In the genomic region with DNA sequence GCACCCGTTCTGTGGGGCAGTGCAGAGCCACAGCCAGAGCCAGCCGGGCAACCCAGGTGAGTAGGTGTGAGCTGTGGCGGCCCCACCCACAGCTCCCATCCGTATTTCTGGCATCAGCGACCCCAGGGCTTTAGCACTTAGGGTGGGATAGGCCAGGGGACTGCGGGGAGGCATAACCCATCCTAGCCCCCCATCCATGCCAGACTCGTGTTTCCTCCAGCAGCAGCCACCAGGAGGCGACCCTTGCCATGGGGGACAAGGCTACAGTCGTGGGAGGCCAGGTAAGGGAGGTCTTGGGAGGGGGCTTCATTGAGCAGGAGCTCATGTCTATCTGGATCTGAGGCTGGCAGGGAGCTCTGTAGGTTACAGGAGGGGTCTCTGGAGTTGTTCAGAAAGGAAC, we compare ENCODE assay signal across 2 cellular contexts.
TF ChIP-seq lines count a peak whose summit lies in the region.

No MANE protein-coding gene starts in this region.

TF ChIP-seq in GM23338, 12 proteins besides CTCF, POLR2A, EP300 and RAD21 (continues in another document):
- TF ChIP-seq ZNF114 (CRISPR knock-in tag; IDR thresholded peaks at IDR 0.05) = no peak
- no peak for TF ChIP-seq POLR2AphosphoS5 (IDR thresholded peaks at IDR 0.05; ENCODE audit: low read depth)
- TF ChIP-seq REST (IDR thresholded peaks at IDR 0.05; ENCODE audit: unreplicated experiment) = no peak
- TF ChIP-seq EZH2phosphoT487 (IDR thresholded peaks at IDR 0.05; ENCODE audit: unreplicated experiment) = no peak
- no peak for TF ChIP-seq STAT1 (IDR thresholded peaks at IDR 0.05; ENCODE audit: unreplicated experiment)
- TF ChIP-seq EZH2 (IDR thresholded peaks at IDR 0.05; ENCODE audit: low read depth, unreplicated experiment) = no peak
- TF ChIP-seq ETS1 (IDR thresholded peaks at IDR 0.05) = no peak
- TF ChIP-seq ZNF331 (CRISPR knock-in tag; IDR thresholded peaks at IDR 0.05; ENCODE audit: low read depth) = no peak
- TF ChIP-seq JUNB (IDR thresholded peaks at IDR 0.05; ENCODE audit: unreplicated experiment) = no peak
- TF ChIP-seq CREB1 (CRISPR knock-in tag; IDR thresholded peaks at IDR 0.05; ENCODE audit: low read depth) = no peak
- no peak for TF ChIP-seq NANOG (IDR thresholded peaks at IDR 0.05; ENCODE audit: borderline replicate concordance)

TF ChIP-seq in WTC11, 78 proteins besides CTCF, POLR2A, EP300 and RAD21:
- no peak for TF ChIP-seq SMAD3 (CRISPR knock-in tag; IDR thresholded peaks at IDR 0.05; ENCODE audit: borderline replicate concordance)
- no peak for TF ChIP-seq OVOL2 (CRISPR knock-in tag; IDR thresholded peaks at IDR 0.05; ENCODE audit: borderline replicate concordance)
- TF ChIP-seq NFATC4 (CRISPR knock-in tag; IDR thresholded peaks at IDR 0.05) = no peak
- TF ChIP-seq MXD4 (CRISPR knock-in tag; IDR thresholded peaks at IDR 0.05; ENCODE audit: borderline replicate concordance) = no peak
- TF ChIP-seq NR1H2 (CRISPR knock-in tag; IDR thresholded peaks at IDR 0.05) = no peak
- no peak for TF ChIP-seq ETV6 (CRISPR knock-in tag; IDR thresholded peaks at IDR 0.05)
- TF ChIP-seq ATF1 (CRISPR knock-in tag; IDR thresholded peaks at IDR 0.05) = no peak
- no peak for TF ChIP-seq TEAD4 (CRISPR knock-in tag; IDR thresholded peaks at IDR 0.05)
- no peak for TF ChIP-seq ZNF423 (CRISPR knock-in tag; IDR thresholded peaks at IDR 0.05)
- TF ChIP-seq, protein P1, sequence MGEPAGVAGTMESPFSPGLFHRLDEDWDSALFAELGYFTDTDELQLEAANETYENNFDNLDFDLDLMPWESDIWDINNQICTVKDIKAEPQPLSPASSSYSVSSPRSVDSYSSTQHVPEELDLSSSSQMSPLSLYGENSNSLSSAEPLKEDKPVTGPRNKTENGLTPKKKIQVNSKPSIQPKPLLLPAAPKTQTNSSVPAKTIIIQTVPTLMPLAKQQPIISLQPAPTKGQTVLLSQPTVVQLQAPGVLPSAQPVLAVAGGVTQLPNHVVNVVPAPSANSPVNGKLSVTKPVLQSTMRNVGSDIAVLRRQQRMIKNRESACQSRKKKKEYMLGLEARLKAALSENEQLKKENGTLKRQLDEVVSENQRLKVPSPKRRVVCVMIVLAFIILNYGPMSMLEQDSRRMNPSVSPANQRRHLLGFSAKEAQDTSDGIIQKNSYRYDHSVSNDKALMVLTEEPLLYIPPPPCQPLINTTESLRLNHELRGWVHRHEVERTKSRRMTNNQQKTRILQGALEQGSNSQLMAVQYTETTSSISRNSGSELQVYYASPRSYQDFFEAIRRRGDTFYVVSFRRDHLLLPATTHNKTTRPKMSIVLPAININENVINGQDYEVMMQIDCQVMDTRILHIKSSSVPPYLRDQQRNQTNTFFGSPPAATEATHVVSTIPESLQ (CRISPR knock-in tag; IDR thresholded peaks at IDR 0.05) = no peak
- TF ChIP-seq ZNF671 (CRISPR knock-in tag; IDR thresholded peaks at IDR 0.05) = no peak
- no peak for TF ChIP-seq ZNF219 (CRISPR knock-in tag; IDR thresholded peaks at IDR 0.05; ENCODE audit: borderline replicate concordance)
- TF ChIP-seq FOXK1 (CRISPR knock-in tag; IDR thresholded peaks at IDR 0.05) = no peak
- no peak for TF ChIP-seq ARID4B (CRISPR knock-in tag; IDR thresholded peaks at IDR 0.05; ENCODE audit: borderline replicate concordance)
- no peak for TF ChIP-seq GTF2I (CRISPR knock-in tag; conservative IDR thresholded peaks at IDR 0.05)
- TF ChIP-seq, protein P2, sequence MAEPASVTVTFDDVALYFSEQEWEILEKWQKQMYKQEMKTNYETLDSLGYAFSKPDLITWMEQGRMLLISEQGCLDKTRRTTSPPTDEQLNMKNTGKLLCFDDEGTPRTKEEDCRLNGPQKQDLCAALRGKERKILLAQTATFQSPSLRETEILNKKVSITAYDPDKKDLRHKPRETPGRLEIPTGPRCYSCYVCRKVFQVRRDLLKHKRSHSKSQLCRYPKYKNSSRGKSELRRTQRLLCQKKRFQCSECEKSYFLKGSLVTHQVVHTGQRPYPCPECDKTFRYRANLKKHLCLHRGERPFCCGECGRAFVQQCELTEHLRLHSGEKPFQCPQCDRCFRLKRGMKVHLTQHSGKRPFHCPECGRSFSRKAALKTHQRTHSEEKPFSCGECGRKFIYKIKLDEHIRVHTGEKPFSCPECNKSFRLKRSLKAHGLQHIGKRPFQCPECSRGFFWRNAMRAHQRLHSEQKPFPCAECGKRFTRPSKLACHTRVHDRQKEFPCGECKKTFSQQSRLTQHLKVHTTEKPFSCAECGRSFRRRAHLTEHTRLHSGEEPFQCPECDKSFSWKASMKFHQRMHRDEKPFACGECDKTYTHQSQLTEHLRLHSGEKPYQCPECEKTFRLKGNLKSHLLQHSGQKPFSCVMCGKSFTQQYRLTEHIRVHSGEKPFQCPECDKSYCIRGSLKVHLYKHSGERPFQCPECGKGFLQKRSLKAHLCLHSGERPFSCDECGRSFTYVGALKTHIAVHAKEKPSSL (CRISPR knock-in tag; conservative IDR thresholded peaks at IDR 0.05) = no peak
